9 cellular contexts compared by ENCODE assay signal in the genomic region with DNA sequence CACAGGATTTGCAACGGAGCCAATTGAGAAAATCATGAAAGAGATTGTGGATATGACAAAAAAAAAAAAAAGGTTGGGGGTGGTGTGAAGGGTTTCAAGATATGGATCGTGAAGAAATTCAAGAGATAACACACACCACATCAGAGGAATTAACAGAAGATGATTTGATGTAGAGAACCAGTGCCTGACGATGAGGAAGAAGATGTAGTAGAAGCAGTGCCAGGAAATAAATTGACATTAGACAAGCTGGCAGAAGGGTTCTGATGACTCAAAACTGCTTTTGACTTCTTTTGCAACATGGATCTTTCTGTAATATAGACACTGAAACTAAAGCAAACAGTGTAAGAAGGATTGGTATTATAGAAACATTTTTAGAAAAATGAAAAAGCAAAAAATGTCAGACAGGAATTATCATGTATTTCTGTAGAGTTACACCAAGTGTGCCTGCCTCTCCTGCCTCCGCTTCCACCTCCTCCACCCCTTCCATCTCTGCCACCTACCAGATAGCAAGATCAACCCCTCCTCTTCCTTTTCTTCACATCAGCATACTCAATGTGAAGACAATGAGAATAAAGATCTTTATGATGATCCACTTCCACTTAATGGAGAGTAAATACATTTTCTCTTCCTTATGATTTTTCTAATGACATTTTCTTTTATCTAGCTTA.
"Had no signal": no experiment of that assay in that cellular context is flagged by ENCODE, and none has a peak within 500 bp of the region (broad histone marks: within the 10 kb centered on the region; RNA-seq: fewer than 3 reads in every experiment).

No MANE protein-coding gene starts in this region.

- H3K4me1 ChIP-seq: gastrocnemius medialis, psoas muscle had no signal

- H3K27me3 ChIP-seq: gastrocnemius medialis, stomach had no signal

- H3K27ac ChIP-seq: gastrocnemius medialis, psoas muscle, stomach had no signal

- ATAC-seq: activated CD4-positive, CD25-positive, alpha-beta regulatory T cell treated with anti-CD3 and anti-CD28 coated beads, Interleukin-2, amount 50 U/mL, for 24 hours; gastrocnemius medialis; left ventricle myocardium superior; psoas muscle; sciatic nerve had no signal

- DNase-seq: activated CD4-positive, alpha-beta T cell treated with anti-CD3 and anti-CD28 coated beads, Interleukin-2, amount 50 U/mL, for 48 hours; gastrocnemius medialis; kidney; left ventricle myocardium superior; mesendoderm; psoas muscle; stomach had no signal

- H3K36me3 ChIP-seq: gastrocnemius medialis, stomach had no signal

- H3K4me3 ChIP-seq: gastrocnemius medialis, psoas muscle, stomach had no signal

- H3K9me3 ChIP-seq: gastrocnemius medialis, psoas muscle, stomach had no signal
